Comparison of ENCODE assay signal across 1 cellular context in the genomic region with DNA sequence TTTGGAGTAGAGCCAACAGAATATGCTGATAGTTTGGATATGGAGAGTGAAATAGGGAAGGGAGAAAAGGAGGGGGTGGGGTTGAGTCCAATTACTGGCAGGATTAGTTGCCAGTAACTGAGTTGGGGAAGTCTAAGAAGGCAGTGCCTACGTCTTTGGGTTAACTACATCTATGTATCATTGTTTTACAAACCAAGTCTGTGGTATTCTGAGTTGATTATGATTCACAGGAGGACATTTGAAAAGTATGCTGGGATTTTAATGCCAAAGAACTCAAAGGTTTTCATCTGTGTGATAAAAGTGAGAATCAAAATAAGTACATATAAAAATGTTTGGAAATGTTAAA.
TF ChIP-seq lines count a peak whose summit lies in the region.

No MANE protein-coding gene starts in this region.

TF ChIP-seq in H1, 55 proteins besides CTCF, POLR2A, EP300 and RAD21:
- TF ChIP-seq GTF2F1 (IDR thresholded peaks at IDR 0.05; ENCODE audit: borderline replicate concordance, low read depth, low read length), result no peak
- TF ChIP-seq TEAD4 (IDR thresholded peaks at IDR 0.05; ENCODE audit: low read depth, low read length), result no peak
- no peak for TF ChIP-seq SIRT6 (IDR thresholded peaks at IDR 0.05; ENCODE audit: low read length)
